1 cellular context compared by ENCODE assay signal in the genomic region with DNA sequence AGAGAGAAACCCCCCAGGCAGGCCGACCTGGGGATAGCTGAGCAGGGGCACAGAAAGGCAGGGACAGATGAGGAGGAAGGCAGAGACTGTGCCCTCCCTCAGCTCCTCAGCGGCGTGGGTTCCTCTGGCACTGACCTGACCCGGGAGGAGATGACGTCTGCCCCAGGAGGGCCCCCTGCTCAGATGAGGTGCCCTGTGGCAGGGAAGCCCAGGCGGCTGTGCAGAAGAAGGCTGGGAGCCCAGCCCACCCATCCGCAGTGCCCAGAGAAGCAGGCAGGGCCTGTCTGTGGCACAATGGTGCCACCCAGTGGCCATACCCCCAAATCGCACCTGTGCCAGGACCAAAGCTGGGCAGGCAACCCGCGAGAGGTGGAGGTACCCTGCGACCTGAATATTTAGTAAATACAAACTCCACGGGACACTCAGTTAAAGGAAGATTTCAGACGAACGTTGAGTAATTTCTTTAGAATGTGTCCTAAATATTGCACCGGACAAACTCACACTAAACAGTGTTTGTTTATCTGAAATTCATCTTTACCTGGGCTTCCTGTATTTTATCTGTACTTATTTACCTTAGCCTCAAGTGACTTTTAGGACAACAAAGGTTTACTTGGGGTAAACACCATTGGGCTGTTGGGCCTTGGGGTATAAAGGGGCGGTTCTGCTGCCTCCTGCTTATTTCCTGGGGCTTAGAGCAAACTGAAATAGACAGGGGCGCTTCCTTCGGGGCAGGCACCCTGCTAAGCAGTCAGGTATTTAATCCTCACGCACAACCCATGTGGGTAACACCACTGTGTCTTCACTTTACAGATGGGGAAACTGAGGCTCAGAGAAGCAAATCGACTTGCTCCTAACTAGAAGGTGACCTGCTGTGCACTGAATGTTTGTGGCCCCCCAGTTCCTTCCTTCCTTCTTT.
A peak's percentile ranks its signal among the peaks of the same experiment; 100 is the strongest.
TF ChIP-seq lines count a peak whose summit lies in the region.

No MANE protein-coding gene starts in this region.

TF ChIP-seq in HepG2, 621 proteins besides CTCF, POLR2A, EP300 and RAD21 (continued from another document):
- TF ChIP-seq, protein P1, sequence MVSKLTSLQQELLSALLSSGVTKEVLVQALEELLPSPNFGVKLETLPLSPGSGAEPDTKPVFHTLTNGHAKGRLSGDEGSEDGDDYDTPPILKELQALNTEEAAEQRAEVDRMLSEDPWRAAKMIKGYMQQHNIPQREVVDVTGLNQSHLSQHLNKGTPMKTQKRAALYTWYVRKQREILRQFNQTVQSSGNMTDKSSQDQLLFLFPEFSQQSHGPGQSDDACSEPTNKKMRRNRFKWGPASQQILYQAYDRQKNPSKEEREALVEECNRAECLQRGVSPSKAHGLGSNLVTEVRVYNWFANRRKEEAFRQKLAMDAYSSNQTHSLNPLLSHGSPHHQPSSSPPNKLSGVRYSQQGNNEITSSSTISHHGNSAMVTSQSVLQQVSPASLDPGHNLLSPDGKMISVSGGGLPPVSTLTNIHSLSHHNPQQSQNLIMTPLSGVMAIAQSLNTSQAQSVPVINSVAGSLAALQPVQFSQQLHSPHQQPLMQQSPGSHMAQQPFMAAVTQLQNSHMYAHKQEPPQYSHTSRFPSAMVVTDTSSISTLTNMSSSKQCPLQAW (CRISPR knock-in tag; IDR thresholded peaks at IDR 0.05) = peak; percentile 56; the same call in 1 of the 2 replicates
- TF ChIP-seq ZNF891 (CRISPR knock-in tag; IDR thresholded peaks at IDR 0.05) (0 out of 2 replicates have a peak, but pooled peaks have one; percentile 33), ELF4 (CRISPR knock-in tag; IDR thresholded peaks at IDR 0.05; ENCODE audit: borderline replicate concordance) (no peak), SMC3 (IDR thresholded peaks at IDR 0.05; ENCODE audit: low read length) (peak; percentile 21; the same call in 1 of the 2 replicates), ZNF772 (CRISPR knock-in tag; IDR thresholded peaks at IDR 0.05) (no peak), XRCC5 (optimal IDR thresholded peaks at IDR 0.05; ENCODE audit: low read length) (peak; percentile 30), RFX1 (IDR thresholded peaks at IDR 0.05) (no peak), HNRNPL (IDR thresholded peaks at IDR 0.05; ENCODE audit: low read depth, low read length) (peak; percentile 72; the same call in 1 of the 2 replicates), MED1 (CRISPR knock-in tag; IDR thresholded peaks at IDR 0.05) (no peak), STAG1 (CRISPR knock-in tag; IDR thresholded peaks at IDR 0.05) (peak; percentile 88)
- TF ChIP-seq, protein P2, sequence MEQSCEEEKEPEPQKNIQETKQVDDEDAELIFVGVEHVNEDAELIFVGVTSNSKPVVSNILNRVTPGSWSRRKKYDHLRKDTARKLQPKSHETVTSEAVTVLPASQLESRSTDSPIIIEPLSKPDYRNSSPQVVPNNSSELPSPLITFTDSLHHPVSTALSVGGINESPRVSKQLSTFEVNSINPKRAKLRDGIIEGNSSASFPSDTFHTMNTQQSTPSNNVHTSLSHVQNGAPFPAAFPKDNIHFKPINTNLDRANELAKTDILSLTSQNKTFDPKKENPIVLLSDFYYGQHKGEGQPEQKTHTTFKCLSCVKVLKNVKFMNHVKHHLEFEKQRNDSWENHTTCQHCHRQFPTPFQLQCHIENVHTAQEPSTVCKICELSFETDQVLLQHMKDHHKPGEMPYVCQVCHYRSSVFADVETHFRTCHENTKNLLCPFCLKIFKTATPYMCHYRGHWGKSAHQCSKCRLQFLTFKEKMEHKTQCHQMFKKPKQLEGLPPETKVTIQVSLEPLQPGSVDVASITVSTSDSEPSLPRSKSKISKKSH (CRISPR knock-in tag; IDR thresholded peaks at IDR 0.05; ENCODE audit: borderline replicate concordance) = peak; percentile 27; the same call in 1 of the 2 replicates
